In genomic region chr16:84337236-84337635, GRCh38 we compare ENCODE assay signal across 2 cellular contexts. TPM values are rescaled to one million over a fixed set of nuclear protein-coding genes. Genes with fewer than 3 reads are reported as not detected.
"Had no signal": no experiment of that assay in that cellular context is flagged by ENCODE, and none has a peak within 500 bp of the region (broad histone marks: within the 10 kb centered on the region; RNA-seq: fewer than 3 reads in every experiment).

No MANE protein-coding gene starts in this region.

RNA-seq across cellular contexts. Expression of gene ATP2C2, which starts 31.1 kb away (rescaled TPM):
- total RNA-seq: subcutaneous adipose tissue, tibial nerve had no signal
